8 cellular contexts compared by ENCODE assay signal in the genomic region with DNA sequence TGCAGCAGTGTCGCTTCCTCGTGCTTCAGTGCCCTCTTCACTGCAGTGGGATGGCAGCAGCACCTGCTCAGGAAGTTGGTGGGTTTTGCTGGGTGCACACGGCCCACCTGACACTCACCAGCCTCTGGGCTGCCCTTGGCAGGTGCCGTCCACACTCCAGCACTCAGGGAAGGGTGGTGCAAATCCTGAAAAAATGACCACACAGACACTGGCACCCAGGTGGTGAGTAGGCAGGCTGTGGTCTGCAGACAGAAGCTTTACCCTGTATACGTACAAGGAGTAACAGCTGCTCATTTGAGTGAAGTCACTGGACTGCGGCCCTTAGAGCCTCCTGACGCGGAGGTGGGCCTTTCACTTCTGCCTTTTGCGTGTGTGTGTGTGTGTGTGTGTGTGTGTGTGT.
DNase-seq lines count a peak whose midpoint lies in the region; ATAC-seq and TF ChIP-seq lines count a peak whose summit lies in the region.
"Not testable (repeated sequence)": the region's sequence is repeated elsewhere in the genome, so short reads cannot be mapped to it uniquely, and the experiment has no call there.

No MANE protein-coding gene starts in this region.

- not testable (repeated sequence) for H3K27me3 ChIP-seq in BLaER1, Peyer's patch

- not testable (repeated sequence) for H3K9me3 Mint-ChIP-seq in memory B cell

- H4K20me1 ChIP-seq in BLaER1 = not testable (repeated sequence)

- not testable (repeated sequence) for H3K4me3 ChIP-seq in BLaER1, Peyer's patch

- H3K27ac ChIP-seq in BLaER1 = peak overlapping the region; percentile 55; the same call in 1 of the 2 replicates
- peak overlapping the region in 2 of 4 donors; percentile 48 to 72 for H3K27ac ChIP-seq in Peyer's patch

- not testable (repeated sequence) for H3K36me3 Mint-ChIP-seq in memory B cell

- not testable (repeated sequence) for TF ChIP-seq CTCF in Peyer's patch (IDR thresholded peaks at IDR 0.05)

- peaks cover 70% of the 10 kb centered on the region for H3K4me1 ChIP-seq in BLaER1
- not testable (repeated sequence) for H3K4me1 ChIP-seq in Peyer's patch

- not testable (repeated sequence) for H3K36me3 ChIP-seq in BLaER1, Peyer's patch

- ATAC-seq in GM18511 (IDR thresholded peaks at IDR 0.05; ENCODE audit: unreplicated experiment) (peak; percentile 84), GM19397 (IDR thresholded peaks at IDR 0.05; ENCODE audit: unreplicated experiment) (peak; percentile 73), GM21737 (IDR thresholded peaks at IDR 0.05; ENCODE audit: unreplicated experiment) (peak; percentile 63), HG03039 (IDR thresholded peaks at IDR 0.05; ENCODE audit: unreplicated experiment) (peak; percentile 73), HG03457 (IDR thresholded peaks at IDR 0.05; ENCODE audit: unreplicated experiment) (peak; percentile 70), memory B cell (ENCODE audit: low read depth) (peak; percentile 70)

- DNase-seq in Peyer's patch (peak in 2 of 3 donors; percentile 82 to 85), memory B cell (ENCODE audit: low spot score in 2 of 2) (peak in 1 of 2 donors; percentile 86)

- peak overlapping the region; percentile 73 for H3K4me2 ChIP-seq in BLaER1

- TF ChIP-seq POLR2A in Peyer's patch (IDR thresholded peaks at IDR 0.05) = not testable (repeated sequence)

- peak overlapping the region; percentile 99 for H3K27ac Mint-ChIP-seq in memory B cell

- H3K9me3 ChIP-seq in BLaER1, Peyer's patch: not testable (repeated sequence)

- H3K4me3 Mint-ChIP-seq in memory B cell = peak overlapping the region; percentile 62

- peaks cover 48% of the 10 kb centered on the region for H3K4me1 Mint-ChIP-seq in memory B cell

- H3K27me3 Mint-ChIP-seq in memory B cell = not testable (repeated sequence)

- not testable (repeated sequence) for H3K9ac ChIP-seq in BLaER1
